Comparison of ENCODE assay signal across 26 cellular contexts in genomic region chr10:70684374-70684773, GRCh38. TPM values are rescaled to one million over a fixed set of nuclear protein-coding genes. Genes with fewer than 3 reads are reported as not detected.
"Had no signal": no experiment of that assay in that cellular context is flagged by ENCODE, and none has a peak within 500 bp of the region (broad histone marks: within the 10 kb centered on the region; RNA-seq: fewer than 3 reads in every experiment).

No MANE protein-coding gene starts in this region.

- H3K9ac ChIP-seq: neural progenitor cell had no signal

- DNase-seq: islet precursor cell; left ventricle myocardium inferior; midbrain; mucosa of descending colon; naive thymus-derived CD4-positive, alpha-beta T cell; nephron progenitor cell; pancreas; retina; right cardiac atrium; sigmoid colon; small intestine; spleen; stimulated activated CD4-positive, alpha-beta T cell treated with anti-CD3 and anti-CD28 coated beads, Interleukin-4, amount 100 ng/mL, for 24 hours; stimulated activated naive CD4-positive, alpha-beta T cell; tibial artery; trophoblast cell; upper lobe of right lung had no signal

- H2AFZ ChIP-seq: neural progenitor cell had no signal

- FAIRE-seq: pancreas, small intestine, urothelium cell line had no signal

- H3K4me3 ChIP-seq: heart left ventricle, left ventricle myocardium inferior, lung, mucosa of descending colon, neural progenitor cell, pancreas, prostate gland, sigmoid colon, spleen, suprapubic skin, thoracic aorta, tibial artery, upper lobe of right lung had no signal

- H3K9me3 ChIP-seq: heart left ventricle, left ventricle myocardium inferior, mucosa of descending colon, pancreas, prostate gland, sigmoid colon, spleen, suprapubic skin, thoracic aorta, tibial artery, upper lobe of right lung had no signal

- H3K27me3 ChIP-seq: heart left ventricle, neural progenitor cell, pancreas, spleen, suprapubic skin, tibial artery, upper lobe of right lung had no signal

- H3K4me2 ChIP-seq: neural progenitor cell had no signal

- ATAC-seq: heart left ventricle; naive thymus-derived CD4-positive, alpha-beta T cell; stimulated activated effector memory CD8-positive, alpha-beta T cell treated with anti-CD3 and anti-CD28 coated beads, Interleukin-12 subunit alpha, Interleukin-12 subunit beta, amount 100 ng/mL, for 72 hours had no signal

- H3K27ac ChIP-seq: heart left ventricle, left ventricle myocardium inferior, neural progenitor cell, pancreas, prostate gland, sigmoid colon, spleen, suprapubic skin, thoracic aorta, tibial artery, upper lobe of right lung had no signal

- H3K4me1 ChIP-seq: left ventricle myocardium inferior, neural progenitor cell, pancreas, prostate gland, sigmoid colon, tibial artery, upper lobe of right lung had no signal

- H3K36me3 ChIP-seq: heart left ventricle, left ventricle myocardium inferior, neural progenitor cell, pancreas, prostate gland, sigmoid colon, spleen, suprapubic skin, thoracic aorta, tibial artery, upper lobe of right lung had no signal

RNA-seq across cellular contexts. Expression of gene ADAMTS14, which starts 12.1 kb away (rescaled TPM):
- total RNA-seq: subcutaneous adipose tissue had no signal
- polyA plus RNA-seq: naive thymus-derived CD4-positive, alpha-beta T cell had no signal
